ENCODE assay signal across 1 cellular context in genomic region chr19:18932216-18932841, GRCh38.
TF ChIP-seq lines count a peak whose summit lies in the region.

No MANE protein-coding gene starts in this region.

TF ChIP-seq in endothelial cell of umbilical vein, 7 proteins besides CTCF, POLR2A, EP300 and RAD21:
- no peak for TF ChIP-seq MYC (IDR thresholded peaks at IDR 0.05; ENCODE audit: low read depth, low read length)
- TF ChIP-seq POLR2AphosphoS5 (IDR thresholded peaks at IDR 0.05; ENCODE audit: insufficient read depth, low read depth, low read length): no peak
- no peak for TF ChIP-seq JUN (IDR thresholded peaks at IDR 0.05; ENCODE audit: borderline replicate concordance, insufficient read depth, insufficient read length, low read depth)
- no peak for TF ChIP-seq EZH2 (IDR thresholded peaks at IDR 0.05; ENCODE audit: borderline replicate concordance, low read depth, low read length, severe bottlenecking)
- TF ChIP-seq GATA2 (IDR thresholded peaks at IDR 0.05; ENCODE audit: insufficient read depth, insufficient read length, low read depth, low read length): no peak
TF ChIP-seq in endothelial cell of umbilical vein: peak in this region for 0.
